ENCODE assay signal across 24 cellular contexts in genomic region chr3:59605944-59606534, GRCh38.
DNase-seq lines count a peak whose midpoint lies in the region; TF ChIP-seq lines count a peak whose summit lies in the region.
"Had no signal": no experiment of that assay in that cellular context is flagged by ENCODE, and none has a peak within 500 bp of the region (broad histone marks: within the 10 kb centered on the region; RNA-seq: fewer than 3 reads in every experiment).

No MANE protein-coding gene starts in this region.

- H3K4me1 ChIP-seq in left ventricle myocardium inferior, result peaks cover 22% of the 10 kb centered on the region
- peaks cover 0 to 6% (median 0%) of the 10 kb centered on the region in 4 donors for H3K4me1 ChIP-seq in tibial nerve
- H3K4me1 ChIP-seq: colonic mucosa, transverse colon had no signal

- DNase-seq in COLO668 (lab: John Stamatoyannopoulos, UW; ENCODE audit: unreplicated experiment) (peak; percentile 7), NCI-H146 (lab: John Stamatoyannopoulos, UW) (peak; percentile 51), NCI-H748 treated with DMSO at 0.1 percent for 48 hours (lab: John Stamatoyannopoulos, UW) (peak; percentile 87), left ventricle myocardium inferior (no peak), tibial nerve (ENCODE audit: low spot score in 2 of 2) (no peak), GOT3 (lab: John Stamatoyannopoulos, UW) (no peak), ureter (ENCODE audit: low spot score) (no peak), head of caudate nucleus (no peak)
- DNase-seq: ACHN; activated CD4-positive, alpha-beta memory T cell treated with anti-CD3 and anti-CD28 coated beads, Interleukin-2, amount 10 ng/mL, durations not matched to agents 7 days and 5 days; activated CD4-positive, CD25-positive, alpha-beta regulatory T cell treated with anti-CD3 and anti-CD28 coated beads, Interleukin-2, amount 50 U/mL, for 72 hours; activated CD8-positive, alpha-beta memory T cell treated with anti-CD3 and anti-CD28 coated beads, Interleukin-2, amount 50 U/mL, for 48 hours; anterior cingulate cortex; effector memory CD4-positive, alpha-beta T cell; mammary epithelial cell; NCI-H1930; NCI-H446 treated with DMSO at 0.1 percent for 48 hours; nephron progenitor cell; ovary; retina; spleen; T-cell had no signal

- H3K27me3 ChIP-seq in left ventricle myocardium inferior (ENCODE audit: low read depth) (no peaks in the 10 kb centered on the region), tibial nerve (no peaks in the 10 kb centered on the region)
- H3K27me3 ChIP-seq: colonic mucosa, ovary, spleen, transverse colon had no signal

- TF ChIP-seq EP300 in tibial nerve (IDR thresholded peaks at IDR 0.05), result no peak

- 88 to 92% methylated on average over 5 of the region's 5 CpGs for WGBS in tibial nerve, 2 donors

- H3K27ac ChIP-seq in left ventricle myocardium inferior (replicated peaks) (peak overlapping the region; percentile 87), tibial nerve (no peak overlapping the region)
- H3K27ac ChIP-seq: colonic mucosa, ovary, spleen, transverse colon had no signal

- TF ChIP-seq CTCF in left ventricle myocardium inferior (IDR thresholded peaks at IDR 0.05; ENCODE audit: borderline replicate concordance), result no peak
- no peak for TF ChIP-seq CTCF in tibial nerve (IDR thresholded peaks at IDR 0.05)

- intact Hi-C loops in left ventricle myocardium inferior (cut with micrococcal nuclease), result no loop called here
- intact Hi-C loops in head of caudate nucleus (cut with DNase I), result no loop called here

- TF ChIP-seq POLR2A in tibial nerve (IDR thresholded peaks at IDR 0.05), result no peak

- H3K4me3 ChIP-seq in left ventricle myocardium inferior (no peak overlapping the region), tibial nerve (no peak overlapping the region)
- H3K4me3 ChIP-seq: colonic mucosa, ovary, spleen, transverse colon had no signal

- H3K36me3 ChIP-seq in left ventricle myocardium inferior (no peaks in the 10 kb centered on the region), tibial nerve (no peaks in the 10 kb centered on the region)
- H3K36me3 ChIP-seq: colonic mucosa, ovary, spleen, transverse colon had no signal

- H3K9me3 ChIP-seq in left ventricle myocardium inferior (replicated peaks), result no peaks in the 10 kb centered on the region
- H3K9me3 ChIP-seq in tibial nerve, result no peaks in the 10 kb centered on the region
- H3K9me3 ChIP-seq: colonic mucosa, ovary, spleen, transverse colon had no signal

Comparison
In these comparisons a context has a peak if more than half of its experiments do, and no peak if none do; other contexts are left out.
1. DNase-seq: peak in COLO668 (single experiment), NCI-H146 (single experiment) and NCI-H748 treated with DMSO at 0.1 percent for 48 hours (single experiment); none in left ventricle myocardium inferior (single experiment), tibial nerve (0 of 2), GOT3 (single experiment), ureter (single experiment) and head of caudate nucleus (0 of 42).